Comparison of ENCODE assay signal across 1 cellular context in the genomic region with DNA sequence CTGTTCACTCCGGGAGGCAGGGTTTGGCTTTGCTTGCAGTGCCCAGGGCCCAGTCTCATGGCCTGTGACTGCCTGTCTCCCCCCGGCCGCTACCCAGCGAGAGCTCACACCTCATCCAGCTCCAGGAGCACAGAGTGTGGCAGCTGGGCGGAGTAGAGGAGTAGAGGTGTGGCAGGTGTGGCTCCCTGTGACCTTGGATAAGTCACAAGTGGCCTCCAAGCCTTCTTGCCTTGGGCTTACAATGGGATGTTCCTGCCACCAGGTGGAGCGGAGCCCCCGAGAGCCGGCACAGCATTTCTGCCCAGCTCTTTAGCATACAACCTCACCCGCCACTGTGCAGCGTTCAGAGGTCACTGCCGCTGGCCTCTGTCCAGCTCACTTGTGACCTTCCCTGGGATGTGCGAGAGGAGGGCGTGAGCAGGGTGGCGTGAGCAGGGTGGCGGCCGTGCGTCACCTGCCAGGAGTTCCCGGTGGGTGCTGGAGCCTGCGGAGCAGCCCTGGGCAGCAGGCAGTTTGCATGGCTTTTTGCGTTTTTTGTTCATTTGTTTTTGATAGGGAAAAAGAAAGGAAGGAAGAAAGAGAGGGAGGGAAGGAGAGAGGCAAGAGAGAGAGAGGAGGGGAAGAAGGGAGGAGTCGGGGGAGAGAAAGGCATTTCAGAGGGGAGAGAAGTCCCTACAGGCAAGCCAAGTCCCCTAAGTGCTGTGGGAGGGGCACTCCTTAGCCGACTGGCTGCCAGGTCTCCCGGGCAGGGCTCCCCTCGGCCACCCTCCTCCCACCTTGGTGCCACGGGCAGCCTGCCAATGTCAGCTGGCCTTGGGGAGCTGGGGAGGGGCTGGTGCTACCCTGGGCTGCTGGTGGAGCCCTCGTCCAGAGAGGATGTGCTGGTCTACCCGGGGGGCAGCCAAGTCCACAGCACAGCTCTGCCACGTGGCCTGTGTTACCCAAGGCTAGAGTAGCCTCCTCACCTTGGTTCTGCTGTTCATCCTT.
TF ChIP-seq lines count a peak whose summit lies in the region.

No MANE protein-coding gene starts in this region.

TF ChIP-seq in GM12891, 5 proteins besides CTCF, POLR2A, EP300 and RAD21:
- TF ChIP-seq PAX5 (IDR thresholded peaks at IDR 0.05; ENCODE audit: insufficient read depth, low read length, severe bottlenecking) (no peak), SPI1 (IDR thresholded peaks at IDR 0.05; ENCODE audit: low read depth, low read length) (no peak), TAF1 (IDR thresholded peaks at IDR 0.05; ENCODE audit: low read depth, low read length) (no peak), POLR2AphosphoS5 (IDR thresholded peaks at IDR 0.05; ENCODE audit: low read depth, low read length) (no peak), POU2F2 (IDR thresholded peaks at IDR 0.05; ENCODE audit: low read depth, low read length) (no peak)
